In genomic region chr18:57813245-57813644, GRCh38 we compare ENCODE assay signal across 11 cellular contexts. TPM values are rescaled to one million over a fixed set of nuclear protein-coding genes. Genes with fewer than 3 reads are reported as not detected.
DNase-seq lines count a peak whose midpoint lies in the region; ATAC-seq and TF ChIP-seq lines count a peak whose summit lies in the region.
"Had no signal": no experiment of that assay in that cellular context is flagged by ENCODE, and none has a peak within 500 bp of the region (broad histone marks: within the 10 kb centered on the region; RNA-seq: fewer than 3 reads in every experiment).

No MANE protein-coding gene starts in this region.

- H3K9ac ChIP-seq in skeletal muscle satellite cell (ENCODE audit: low read depth, low read length), result peak overlapping the region; percentile 32

- no peaks in the 10 kb centered on the region for H3K36me3 ChIP-seq in skeletal muscle satellite cell (ENCODE audit: insufficient read depth, low read length)

- peaks cover 8% of the 10 kb centered on the region for H3K9me3 ChIP-seq in skeletal muscle satellite cell (replicated peaks; ENCODE audit: low read length)

- DNase-seq in HCEC 1CT (peak; percentile 98), SW 1271 (lab: John Stamatoyannopoulos, UW) (peak; percentile 59 to 87), fibroblast of pulmonary artery (ENCODE audit: low read depth) (peak; percentile 91), NCI-H2171 (lab: John Stamatoyannopoulos, UW) (no peak), cerebellar nuclear complex (lab: John Stamatoyannopoulos, UW) (no peak)
- DNase-seq: activated CD8-positive, alpha-beta memory T cell treated with anti-CD3 and anti-CD28 coated beads for 24 hours; kidney; NCI-H2029; stimulated activated naive CD4-positive, alpha-beta T cell had no signal

- no peaks in the 10 kb centered on the region for H3K27me3 ChIP-seq in skeletal muscle satellite cell (ENCODE audit: control insufficient read depth, insufficient read depth, low read length)

- no peak overlapping the region for H3K4me3 ChIP-seq in fibroblast of pulmonary artery (replicated peaks; ENCODE audit: low read depth, low read length)
- H3K4me3 ChIP-seq in skeletal muscle satellite cell (ENCODE audit: low read length), result no peak overlapping the region

- no peak for ATAC-seq in HG02870 (IDR thresholded peaks at IDR 0.05; ENCODE audit: unreplicated experiment)

- no peak for TF ChIP-seq CTCF in fibroblast of pulmonary artery (IDR thresholded peaks at IDR 0.05; ENCODE audit: low read length, missing control alignments)

- no peak overlapping the region for H3K4me2 ChIP-seq in skeletal muscle satellite cell (ENCODE audit: low read length)

- H3K4me1 ChIP-seq in skeletal muscle satellite cell (ENCODE audit: control insufficient read depth, insufficient read depth, low read length), result peaks cover 32% of the 10 kb centered on the region

RNA-seq across cellular contexts. Expression of gene ATP8B1, which starts 10.1 kb away (rescaled TPM):
- total RNA-seq in skeletal muscle satellite cell (2012; rRNA removed), result 19.7 and 23.6 TPM in 2 replicates

Comparison
In these comparisons a context has a peak if more than half of its experiments do, and no peak if none do; other contexts are left out.
1. DNase-seq: peak in HCEC 1CT (single experiment), SW 1271 (2 of 2) and fibroblast of pulmonary artery (single experiment); none in NCI-H2171 (single experiment) and cerebellar nuclear complex (0 of 2).